Comparison of ENCODE assay signal across 18 cellular contexts in the genomic region with DNA sequence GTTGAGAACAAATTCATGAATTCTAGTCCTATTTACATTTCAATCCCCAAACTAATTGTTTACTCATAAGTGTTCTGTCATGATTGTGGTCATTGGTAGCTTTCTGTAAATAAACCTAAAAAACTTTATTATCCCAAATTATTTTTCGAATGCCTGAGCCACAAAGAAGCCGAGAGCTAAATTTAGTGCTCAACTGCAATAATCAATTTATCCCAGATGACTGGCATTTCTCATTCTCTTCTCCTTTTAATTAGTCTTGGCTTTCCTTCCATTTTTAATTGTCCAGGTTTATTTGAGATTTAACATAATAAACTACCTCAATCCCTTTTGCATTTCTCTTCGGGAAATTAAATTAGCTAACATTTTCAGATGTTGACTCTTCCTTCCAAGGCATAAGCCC.
"Had no signal": no experiment of that assay in that cellular context is flagged by ENCODE, and none has a peak within 500 bp of the region (broad histone marks: within the 10 kb centered on the region; RNA-seq: fewer than 3 reads in every experiment).

No MANE protein-coding gene starts in this region.

- DNase-seq: dermis blood vessel endothelial cell; dorsolateral prefrontal cortex; effector CD4-positive, alpha-beta T cell; effector memory CD4-positive, alpha-beta T cell; foreskin keratinocyte; heart left ventricle; hypothalamus; immature natural killer cell; left cardiac atrium; left lung; left ventricle myocardium superior; lower lobe of right lung; mesenchymal stem cell; midbrain had no signal

- H3K4me3 ChIP-seq: coronary artery, dorsolateral prefrontal cortex, esophagus muscularis mucosa, gastroesophageal sphincter, heart left ventricle, hepatocyte, left lung, lower lobe of right lung had no signal

- H3K36me3 Mint-ChIP-seq: immature natural killer cell had no signal

- H3K27me3 ChIP-seq: esophagus muscularis mucosa, gastroesophageal sphincter, heart left ventricle, hepatocyte, left lung had no signal

- H3K4me3 Mint-ChIP-seq: immature natural killer cell had no signal

- H3K27ac ChIP-seq: coronary artery, dorsolateral prefrontal cortex, esophagus muscularis mucosa, foreskin keratinocyte, gastroesophageal sphincter, heart left ventricle, hepatocyte, left lung, lower lobe of right lung had no signal

- H3K27ac Mint-ChIP-seq: immature natural killer cell had no signal

- H3K4me1 ChIP-seq: foreskin keratinocyte, gastroesophageal sphincter, heart left ventricle, left lung, lower lobe of right lung had no signal

- H3K79me2 ChIP-seq: hepatocyte had no signal

- H3K4me2 ChIP-seq: hepatocyte had no signal

- H2AFZ ChIP-seq: hepatocyte had no signal

- H3K9me3 ChIP-seq: esophagus muscularis mucosa, gastroesophageal sphincter, heart left ventricle, left lung, lower lobe of right lung had no signal

- H3K36me3 ChIP-seq: esophagus muscularis mucosa, gastroesophageal sphincter, heart left ventricle, left lung, lower lobe of right lung had no signal

- H3K9me3 Mint-ChIP-seq: immature natural killer cell had no signal

- H3K4me1 Mint-ChIP-seq: immature natural killer cell had no signal

- ATAC-seq: foreskin keratinocyte, gastroesophageal sphincter, heart left ventricle, left cardiac atrium, left lung, left ventricle myocardium superior, lower lobe of right lung had no signal
